14 cellular contexts compared by ENCODE assay signal in the genomic region with DNA sequence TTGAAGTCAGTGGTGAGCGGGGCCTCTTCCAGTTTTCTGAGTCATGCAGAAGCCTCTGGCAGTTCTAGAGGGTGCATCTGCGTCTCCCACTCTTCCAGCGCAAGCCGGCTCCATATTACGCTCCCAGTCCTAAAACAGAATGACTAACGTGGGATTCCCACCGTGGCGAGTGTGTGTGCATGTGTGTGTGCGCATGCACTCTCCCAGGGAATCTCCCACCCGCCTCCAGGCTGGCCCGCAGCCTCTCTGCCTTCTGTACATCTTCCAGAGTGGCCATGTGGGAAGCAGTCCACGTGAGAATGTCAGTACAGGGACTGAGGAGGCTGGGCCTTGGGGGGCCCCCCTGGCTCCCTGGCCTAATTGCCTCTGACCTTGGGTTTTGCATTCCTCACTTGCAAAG.
DNase-seq lines count a peak whose midpoint lies in the region; ATAC-seq and TF ChIP-seq lines count a peak whose summit lies in the region.
"Had no signal": no experiment of that assay in that cellular context is flagged by ENCODE, and none has a peak within 500 bp of the region (broad histone marks: within the 10 kb centered on the region; RNA-seq: fewer than 3 reads in every experiment).

No MANE protein-coding gene starts in this region.

- H3K23ac ChIP-seq in trophoblast cell (ENCODE audit: low read length) = no peak overlapping the region

- POLR2A ChIA-PET in BJ (lab: Charles Lee) = no interaction called here

- H3K4me1 ChIP-seq in trophoblast cell (ENCODE audit: control insufficient read depth in 1 of 2, insufficient read depth in 2 of 2, low read length in 2 of 2) = peaks cover 5 to 7% of the 10 kb centered on the region in 2 experiments
- H3K4me1 ChIP-seq: transverse colon had no signal

- no CpG with 5 or more reads among the region's 12 CpGs for WGBS in trophoblast cell (ENCODE audit: extremely low coverage, insufficient coverage, insufficient read length)

- peak overlapping the region; percentile 19 for H3K14ac ChIP-seq in trophoblast cell (ENCODE audit: low read length)

- no peak overlapping the region for H2BK12ac ChIP-seq in trophoblast cell (ENCODE audit: low read length)

- H3K9me3 ChIP-seq in trophoblast cell (ENCODE audit: insufficient read depth, low read depth, low read length) = peaks cover 3% of the 10 kb centered on the region
- H3K9me3 ChIP-seq: transverse colon had no signal

- no peak overlapping the region for H3K4ac ChIP-seq in trophoblast cell (ENCODE audit: low read depth, low read length)

- no peak overlapping the region for H2AFZ ChIP-seq in trophoblast cell (ENCODE audit: insufficient read depth, low read length, poor library complexity)

- H3K27me3 ChIP-seq in BJ (ENCODE audit: control insufficient read depth, insufficient read depth, low read length) (peaks cover 4% of the 10 kb centered on the region), trophoblast cell (ENCODE audit: insufficient read depth, low read length) (no peaks in the 10 kb centered on the region)

- DNase-seq in BJ (ENCODE audit: low read depth) (peak; percentile 75), T1000 (lab: John Stamatoyannopoulos, UW) (peak; percentile 53), fibroblast of villous mesenchyme (ENCODE audit: low read depth) (peak; percentile 86), trophoblast cell (peak; percentile 61 to 64), NCI-H2171 (lab: John Stamatoyannopoulos, UW) (no peak), DMS79 (lab: John Stamatoyannopoulos, UW) (no peak)
- DNase-seq: activated T-cell treated with anti-CD3 and anti-CD28 coated beads, Interleukin-2, amount 50 U/mL, for 1 hour; CD4-positive, alpha-beta T cell; GOT3; KG1; lower lobe of right lung; transverse colon had no signal

- H4K12ac ChIP-seq in trophoblast cell (ENCODE audit: low read depth, low read length) = no peak overlapping the region

- H2BK120ac ChIP-seq in trophoblast cell (ENCODE audit: insufficient read depth, low read length, poor library complexity) = no peak overlapping the region

- ATAC-seq in GM18870 (IDR thresholded peaks at IDR 0.05; ENCODE audit: unreplicated experiment) = no peak
- ATAC-seq in GM19023 (IDR thresholded peaks at IDR 0.05; ENCODE audit: unreplicated experiment) = no peak
- ATAC-seq: lower lobe of right lung had no signal

- TF ChIP-seq CTCF in BJ (IDR thresholded peaks at IDR 0.05; ENCODE audit: insufficient read depth, low read depth, low read length) (no peak), fibroblast of villous mesenchyme (IDR thresholded peaks at IDR 0.05; ENCODE audit: insufficient read depth, low read depth, low read length) (no peak)

- H3K9ac ChIP-seq in trophoblast cell (ENCODE audit: low read length) = no peak overlapping the region

- H3K79me2 ChIP-seq in trophoblast cell (ENCODE audit: control insufficient read depth, insufficient read depth, low read length, poor library complexity) = peaks cover 1% of the 10 kb centered on the region

- no peak overlapping the region for H3K4me2 ChIP-seq in trophoblast cell (ENCODE audit: low read length)

- no peak overlapping the region for H4K8ac ChIP-seq in trophoblast cell (ENCODE audit: low read depth, low read length)

- no peak overlapping the region for H3K27ac ChIP-seq in trophoblast cell (ENCODE audit: low read depth, low read length)
- H3K27ac ChIP-seq: lower lobe of right lung, transverse colon had no signal

- peaks cover 4% of the 10 kb centered on the region for H3K79me1 ChIP-seq in trophoblast cell (ENCODE audit: low read length)

- peak overlapping the region; percentile 50 for H4K91ac ChIP-seq in trophoblast cell (ENCODE audit: low read depth, low read length)

- H3K18ac ChIP-seq in trophoblast cell (ENCODE audit: low read length) = peak overlapping the region; percentile 43

- H2BK5ac ChIP-seq in trophoblast cell (ENCODE audit: low read depth, low read length, poor library complexity) = no peak overlapping the region

- H3K36me3 ChIP-seq in BJ (ENCODE audit: control insufficient read depth, insufficient read depth, low read length) = no peaks in the 10 kb centered on the region
- H3K36me3 ChIP-seq in trophoblast cell (ENCODE audit: control insufficient read depth in 1 of 2, insufficient read depth in 2 of 2, low read length in 2 of 2) = no peaks in the 10 kb centered on the region
- H3K36me3 ChIP-seq: lower lobe of right lung, transverse colon had no signal

- H3K4me3 ChIP-seq in BJ (ENCODE audit: low read depth, low read length) = no peak overlapping the region
- H3K4me3 ChIP-seq in fibroblast of villous mesenchyme (ENCODE audit: low read depth, low read length) = no peak overlapping the region
- no peak overlapping the region for H3K4me3 ChIP-seq in trophoblast cell (ENCODE audit: low read depth, low read length)
- H3K4me3 ChIP-seq: lower lobe of right lung, transverse colon had no signal

- CTCF ChIA-PET in BJ (lab: Yijun Ruan, JAX) = interaction anchor here (0.6 to 2.2 kb wide), 7 partner anchors 9 to 282 kb away, joined by 3 to 8 read pairs (median 3); no protein-coding TSS in a partner anchor

- H2AK5ac ChIP-seq in trophoblast cell (ENCODE audit: low read length) = no peak overlapping the region

Comparison
In these comparisons a context has a peak if more than half of its experiments do, and no peak if none do; other contexts are left out.
1. DNase-seq: peak in BJ (single experiment), T1000 (single experiment), fibroblast of villous mesenchyme (single experiment) and trophoblast cell (2 of 2); none in NCI-H2171 (single experiment) and DMS79 (single experiment).